ENCODE assay signal across 34 cellular contexts in genomic region chr5:120991569-120991968, GRCh38.
"Had no signal": no experiment of that assay in that cellular context is flagged by ENCODE, and none has a peak within 500 bp of the region (broad histone marks: within the 10 kb centered on the region; RNA-seq: fewer than 3 reads in every experiment).

No MANE protein-coding gene starts in this region.

- H3K4me3 ChIP-seq: MG63 had no signal

- H3K4me2 ChIP-seq: KMS-11 had no signal

- H3K36me3 ChIP-seq: MG63 had no signal

- DNase-seq: Karpas-422, KG1, MG63, MM.1S, MV-4-11, NCI-H1048, NCI-H1092, NCI-H1092 treated with DMSO at 0.1 percent for 48 hours, NCI-H1105, NCI-H1105 treated with DMSO at 0.1 percent for 48 hours, NCI-H1417, NCI-H1417 treated with DMSO at 0.1 percent for 48 hours, NCI-H1436, NCI-H1436 treated with DMSO at 0.1 percent for 48 hours, NCI-H146, NCI-H1694, NCI-H1694 treated with DMSO at 0.1 percent for 48 hours, NCI-H187, NCI-H187 treated with DMSO at 0.1 percent for 48 hours, NCI-H1930, NCI-H2029, NCI-H2029 treated with DMSO at 0.1 percent for 48 hours, NCI-H2081, NCI-H2081 treated with DMSO at 0.1 percent for 48 hours, NCI-H2107, NCI-H2171, NCI-H2171 treated with DMSO at 0.1 percent for 48 hours, NCI-H2227 treated with DMSO at 0.1 percent for 48 hours, NCI-H226, NCI-H345, NCI-H446, NCI-H446 treated with DMSO at 0.1 percent for 48 hours, NCI-H510A had no signal

- H3K9me3 ChIP-seq: MG63 had no signal

- H3K9ac ChIP-seq: KMS-11 had no signal

- H3K27ac ChIP-seq: KMS-11 had no signal
